ENCODE assay signal across 34 cellular contexts in genomic region chr13:93957371-93957770, GRCh38.
"Had no signal": no experiment of that assay in that cellular context is flagged by ENCODE, and none has a peak within 500 bp of the region (broad histone marks: within the 10 kb centered on the region; RNA-seq: fewer than 3 reads in every experiment).

No MANE protein-coding gene starts in this region.

- H3K27me3 Mint-ChIP-seq: activated B cell treated with CpG ODN at 0.5 μM for 24 hours; activated CD4-positive, alpha-beta memory T cell treated with anti-CD3 and anti-CD28 coated beads for 36 hours; activated CD4-positive, alpha-beta T cell treated with anti-CD3 and anti-CD28 coated beads, Interleukin-2, amount 10 ng/mL, durations not matched to agents 24 days and 14 days; activated CD8-positive, alpha-beta T cell treated with anti-CD3 and anti-CD28 coated beads for 36 hours had no signal

- H3K9me3 ChIP-seq: adrenal gland, body of pancreas, breast epithelium had no signal

- H3K36me3 ChIP-seq: adrenal gland, brain microvascular endothelial cell, breast epithelium had no signal

- H3K4me1 ChIP-seq: adrenal gland, breast epithelium had no signal

- H3K9me3 Mint-ChIP-seq: activated CD4-positive, alpha-beta T cell treated with anti-CD3 and anti-CD28 coated beads, Interleukin-2, amount 10 ng/mL, durations not matched to agents 24 days and 14 days; activated CD8-positive, alpha-beta T cell treated with anti-CD3 and anti-CD28 coated beads for 36 hours; activated naive CD4-positive, alpha-beta T cell treated with anti-CD3 and anti-CD28 coated beads for 36 hours; activated naive CD8-positive, alpha-beta T cell treated with anti-CD3 and anti-CD28 coated beads for 36 hours; activated T-cell treated with anti-CD3 and anti-CD28 coated beads, Interleukin-2, amount 50 U/mL, for 4 hours; T-helper 1 cell treated with Interleukin-12 subunit alpha and Interleukin-12 subunit beta and Interleukin-4 antibody, amounts not matched to agents 30 μg/mL and 1 μg/mL, for 36 hours; T-helper 2 cell treated with Interferon-gamma antibody and Interleukin-4, amounts not matched to agents 5 μg/mL and 100 μg/mL, for 36 hours had no signal

- H3K36me3 Mint-ChIP-seq: activated CD4-positive, alpha-beta memory T cell treated with anti-CD3 and anti-CD28 coated beads for 36 hours; activated naive CD4-positive, alpha-beta T cell treated with anti-CD3 and anti-CD28 coated beads, Interleukin-2, amount 50 U/mL, for 72 hours; activated naive CD8-positive, alpha-beta T cell treated with anti-CD3 and anti-CD28 coated beads for 36 hours had no signal

- H3K27me3 ChIP-seq: adrenal gland, body of pancreas, brain microvascular endothelial cell, breast epithelium had no signal

- H3K4me3 Mint-ChIP-seq: activated B cell treated with CpG ODN at 0.5 μM for 24 hours; activated CD4-positive, alpha-beta memory T cell treated with anti-CD3 and anti-CD28 coated beads for 36 hours; activated CD4-positive, alpha-beta T cell treated with anti-CD3 and anti-CD28 coated beads, Interleukin-2, amount 10 ng/mL, durations not matched to agents 24 days and 14 days; activated CD8-positive, alpha-beta T cell treated with anti-CD3 and anti-CD28 coated beads for 36 hours; activated naive CD4-positive, alpha-beta T cell treated with anti-CD3 and anti-CD28 coated beads for 36 hours; activated naive CD8-positive, alpha-beta T cell treated with anti-CD3 and anti-CD28 coated beads for 36 hours; activated T-cell treated with anti-CD3 and anti-CD28 coated beads, Interleukin-2, amount 50 U/mL, for 4 hours; activated T-cell treated with anti-CD3 and anti-CD28 coated beads, Interleukin-2, amount 50 U/mL, for 72 hours; activated T-helper 1 cell treated with anti-CD3 and anti-CD28 coated beads, Interleukin-12 subunit alpha, Interleukin-12 subunit beta, Interleukin-2, Interleukin-4 antibody, amounts not matched to agents 30 ng/mL and 10 ng/mL and 1 ng/mL, durations not matched to agents 14 hours and 24 hours and 36 hours; activated T-helper 17 cell treated with anti-CD3 and anti-CD28 coated beads, Interleukin-2, amount 50 U/mL, for 72 hours; T-helper 1 cell treated with Interleukin-12 subunit alpha and Interleukin-12 subunit beta and Interleukin-4 antibody, amounts not matched to agents 30 μg/mL and 1 μg/mL, for 36 hours; T-helper 2 cell treated with Interferon-gamma antibody and Interleukin-4, amounts not matched to agents 5 μg/mL and 100 μg/mL, for 36 hours had no signal

- ATAC-seq: activated CD8-positive, alpha-beta T cell treated with anti-CD3 and anti-CD28 coated beads for 36 hours; activated naive CD4-positive, alpha-beta T cell treated with anti-CD3 and anti-CD28 coated beads, Interleukin-2, amount 50 U/mL, for 72 hours; activated T-cell treated with anti-CD3 and anti-CD28 coated beads, Interleukin-2, amount 50 U/mL, for 4 hours; activated T-cell treated with anti-CD3 and anti-CD28 coated beads, Interleukin-2, amount 50 U/mL, for 72 hours; activated T-helper 17 cell treated with anti-CD3 and anti-CD28 coated beads, Interleukin-2, amount 50 U/mL, for 72 hours; body of pancreas had no signal

- H3K27ac ChIP-seq: adrenal gland, body of pancreas, brain microvascular endothelial cell, breast epithelium, VCaP had no signal

- H3K4me1 Mint-ChIP-seq: activated B cell treated with CpG ODN at 0.5 μM for 24 hours; activated CD4-positive, alpha-beta T cell treated with anti-CD3 and anti-CD28 coated beads, Interleukin-2, amount 10 ng/mL, durations not matched to agents 24 days and 14 days; activated naive CD8-positive, alpha-beta T cell treated with anti-CD3 and anti-CD28 coated beads for 36 hours; activated T-helper 17 cell treated with anti-CD3 and anti-CD28 coated beads, Interleukin-2, amount 50 U/mL, for 72 hours had no signal

- DNase-seq: activated B cell treated with CpG ODN at 0.5 μM for 24 hours; activated CD4-positive, alpha-beta memory T cell treated with anti-CD3 and anti-CD28 coated beads for 36 hours; activated CD4-positive, alpha-beta T cell treated with anti-CD3 and anti-CD28 coated beads for 4 hours; activated CD4-positive, alpha-beta T cell treated with anti-CD3 and anti-CD28 coated beads, Interleukin-2, amount 10 ng/mL, durations not matched to agents 24 days and 14 days; activated CD4-positive, alpha-beta T cell treated with anti-CD3 and anti-CD28 coated beads, Interleukin-2, amount 50 U/mL, for 1 hour; activated CD4-positive, alpha-beta T cell treated with anti-CD3 and anti-CD28 coated beads, Interleukin-2, amount 50 U/mL, for 4 hours; activated CD4-positive, CD25-positive, alpha-beta regulatory T cell treated with anti-CD3 and anti-CD28 coated beads, Interleukin-2, amount 50 U/mL, for 72 hours; activated CD8-positive, alpha-beta memory T cell treated with anti-CD3 and anti-CD28 coated beads, Interleukin-2, amount 50 U/mL, for 4 hours; activated CD8-positive, alpha-beta T cell treated with anti-CD3 and anti-CD28 coated beads for 36 hours; activated effector memory CD4-positive, alpha-beta T cell treated with anti-CD3 and anti-CD28 coated beads, Interleukin-2, amount 50 U/mL, for 16 hours; activated gamma-delta T cell treated with Interleukin-2 at 50 U/mL for 16 hours; activated naive CD4-positive, alpha-beta T cell; activated naive CD4-positive, alpha-beta T cell treated with anti-CD3 and anti-CD28 coated beads for 36 hours; activated naive CD4-positive, alpha-beta T cell treated with anti-CD3 and anti-CD28 coated beads, Interleukin-2, amount 50 U/mL, for 16 hours; activated naive CD8-positive, alpha-beta T cell treated with anti-CD3 and anti-CD28 coated beads for 36 hours; activated T-cell treated with anti-CD3 and anti-CD28 coated beads for 4 hours; activated T-cell treated with anti-CD3 and anti-CD28 coated beads, Interleukin-2, amount 50 U/mL, for 1 hour; activated T-cell treated with anti-CD3 and anti-CD28 coated beads, Interleukin-2, amount 50 U/mL, for 4 hours; activated T-cell treated with anti-CD3 and anti-CD28 coated beads, Interleukin-2, amount 50 U/mL, for 72 hours; adrenal gland; amniotic stem cell; aorta; body of pancreas; brain microvascular endothelial cell; central memory CD4-positive, alpha-beta T cell; T-helper 2 cell; T-helper 9 cell had no signal

- H3K27ac Mint-ChIP-seq: activated B cell treated with CpG ODN at 0.5 μM for 24 hours; activated CD4-positive, alpha-beta memory T cell treated with anti-CD3 and anti-CD28 coated beads for 36 hours; activated CD4-positive, alpha-beta T cell treated with anti-CD3 and anti-CD28 coated beads, Interleukin-2, amount 10 ng/mL, durations not matched to agents 24 days and 14 days; activated CD8-positive, alpha-beta T cell treated with anti-CD3 and anti-CD28 coated beads for 36 hours; activated naive CD4-positive, alpha-beta T cell treated with anti-CD3 and anti-CD28 coated beads for 36 hours; activated naive CD4-positive, alpha-beta T cell treated with anti-CD3 and anti-CD28 coated beads, Interleukin-2, amount 50 U/mL, for 72 hours; activated naive CD8-positive, alpha-beta T cell treated with anti-CD3 and anti-CD28 coated beads for 36 hours; activated T-cell treated with anti-CD3 and anti-CD28 coated beads, Interleukin-2, amount 50 U/mL, for 72 hours; activated T-helper 1 cell treated with anti-CD3 and anti-CD28 coated beads, Interleukin-12 subunit alpha, Interleukin-12 subunit beta, Interleukin-2, Interleukin-4 antibody, amounts not matched to agents 30 ng/mL and 10 ng/mL and 1 ng/mL, durations not matched to agents 14 hours and 24 hours and 36 hours; activated T-helper 17 cell treated with anti-CD3 and anti-CD28 coated beads, Interleukin-2, amount 50 U/mL, for 72 hours; T-helper 1 cell treated with Interleukin-12 subunit alpha and Interleukin-12 subunit beta and Interleukin-4 antibody, amounts not matched to agents 30 μg/mL and 1 μg/mL, for 36 hours; T-helper 2 cell treated with Interferon-gamma antibody and Interleukin-4, amounts not matched to agents 5 μg/mL and 100 μg/mL, for 36 hours had no signal

- H3K4me3 ChIP-seq: adrenal gland, body of pancreas, breast epithelium had no signal
